ENCODE assay signal across 1 cellular context in the genomic region with DNA sequence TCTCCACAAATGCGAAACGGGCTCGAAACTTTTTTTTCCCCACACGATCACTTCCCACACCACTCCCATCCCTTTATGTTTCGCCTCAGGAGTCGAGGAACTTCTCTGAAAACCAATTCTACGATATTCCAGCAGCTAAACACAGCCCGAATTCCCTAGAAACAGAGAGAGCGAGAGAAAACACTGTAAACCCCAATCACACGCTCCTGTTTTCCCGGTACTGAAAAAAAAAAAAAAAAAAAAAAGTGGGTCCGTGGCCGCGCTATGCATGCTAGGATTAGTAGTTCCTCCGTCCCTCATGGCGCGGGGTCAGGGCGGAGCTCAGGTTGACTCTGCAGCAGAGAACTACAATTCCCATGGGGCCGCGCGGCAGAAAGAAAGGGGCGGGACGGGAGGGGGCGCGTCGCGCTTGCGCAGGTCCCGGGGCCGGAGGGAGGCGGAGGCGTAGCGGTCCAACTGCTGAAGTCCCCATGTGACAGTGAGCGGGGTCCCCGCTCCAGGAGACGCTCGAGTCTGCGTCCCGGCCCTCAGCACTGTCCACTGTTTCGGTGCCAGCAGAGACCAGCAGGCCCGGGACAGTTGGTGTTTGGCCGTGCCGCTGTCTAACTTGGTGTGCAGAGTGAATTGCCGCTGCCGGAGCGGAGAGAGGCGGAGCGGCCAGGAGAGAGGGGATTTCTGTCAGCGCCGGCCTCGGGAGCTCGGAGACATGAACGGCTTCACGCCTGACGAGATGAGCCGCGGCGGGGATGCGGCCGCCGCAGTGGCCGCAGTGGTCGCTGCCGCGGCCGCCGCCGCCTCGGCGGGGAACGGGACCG.
TF ChIP-seq lines count a peak whose summit lies in the region.

A gene with protein sequence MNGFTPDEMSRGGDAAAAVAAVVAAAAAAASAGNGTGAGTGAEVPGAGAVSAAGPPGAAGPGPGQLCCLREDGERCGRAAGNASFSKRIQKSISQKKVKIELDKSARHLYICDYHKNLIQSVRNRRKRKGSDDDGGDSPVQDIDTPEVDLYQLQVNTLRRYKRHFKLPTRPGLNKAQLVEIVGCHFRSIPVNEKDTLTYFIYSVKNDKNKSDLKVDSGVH (plus strand): TSS at position 478 of the 815 bp plus-strand sequence. CDS start 229 bp downstream, at position 707.

TF ChIP-seq in HepG2, 621 proteins besides CTCF, POLR2A, EP300 and RAD21 (continued from another document and continues in another):
- TF ChIP-seq ZNF407 (CRISPR knock-in tag; IDR thresholded peaks at IDR 0.05; ENCODE audit: not compliant biosample characterization) = no peak
- TF ChIP-seq TAF1 (CRISPR knock-in tag; IDR thresholded peaks at IDR 0.05) = peak; percentile 87
- no peak for TF ChIP-seq LRRFIP1 (CRISPR knock-in tag; conservative IDR thresholded peaks at IDR 0.05)
- TF ChIP-seq ZNF317 (CRISPR knock-in tag; IDR thresholded peaks at IDR 0.05) = 0 out of 2 replicates have a peak, but pooled peaks have one; percentile 56
- no peak for TF ChIP-seq ZNF562 (CRISPR knock-in tag; IDR thresholded peaks at IDR 0.05; ENCODE audit: borderline replicate concordance)
- TF ChIP-seq IKZF4 (CRISPR knock-in tag; IDR thresholded peaks at IDR 0.05; ENCODE audit: borderline replicate concordance, low read depth, not compliant biosample characterization) = no peak
- peak; percentile 27; the same call in 1 of the 2 replicates for TF ChIP-seq ISL2 (CRISPR knock-in tag; IDR thresholded peaks at IDR 0.05)
- peak; percentile 40; the same call in 1 of the 2 replicates for TF ChIP-seq EHMT2 (IDR thresholded peaks at IDR 0.05; ENCODE audit: borderline replicate concordance, low read depth, low read length)
- TF ChIP-seq NFRKB (IDR thresholded peaks at IDR 0.05) = no peak
- peak; percentile 58; the same call in 1 of the 2 replicates for TF ChIP-seq RFXAP (CRISPR knock-in tag; IDR thresholded peaks at IDR 0.05; ENCODE audit: borderline replicate concordance)
- peak; percentile 31; the same call in 1 of the 2 replicates for TF ChIP-seq ZNF776 (CRISPR knock-in tag; IDR thresholded peaks at IDR 0.05)
- TF ChIP-seq, protein P1, sequence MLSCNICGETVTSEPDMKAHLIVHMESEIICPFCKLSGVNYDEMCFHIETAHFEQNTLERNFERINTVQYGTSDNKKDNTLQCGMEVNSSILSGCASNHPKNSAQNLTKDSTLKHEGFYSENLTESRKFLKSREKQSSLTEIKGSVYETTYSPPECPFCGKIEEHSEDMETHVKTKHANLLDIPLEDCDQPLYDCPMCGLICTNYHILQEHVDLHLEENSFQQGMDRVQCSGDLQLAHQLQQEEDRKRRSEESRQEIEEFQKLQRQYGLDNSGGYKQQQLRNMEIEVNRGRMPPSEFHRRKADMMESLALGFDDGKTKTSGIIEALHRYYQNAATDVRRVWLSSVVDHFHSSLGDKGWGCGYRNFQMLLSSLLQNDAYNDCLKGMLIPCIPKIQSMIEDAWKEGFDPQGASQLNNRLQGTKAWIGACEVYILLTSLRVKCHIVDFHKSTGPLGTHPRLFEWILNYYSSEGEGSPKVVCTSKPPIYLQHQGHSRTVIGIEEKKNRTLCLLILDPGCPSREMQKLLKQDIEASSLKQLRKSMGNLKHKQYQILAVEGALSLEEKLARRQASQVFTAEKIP (CRISPR knock-in tag; IDR thresholded peaks at IDR 0.05; ENCODE audit: borderline replicate concordance) = no peak
- TF ChIP-seq, protein P2, sequence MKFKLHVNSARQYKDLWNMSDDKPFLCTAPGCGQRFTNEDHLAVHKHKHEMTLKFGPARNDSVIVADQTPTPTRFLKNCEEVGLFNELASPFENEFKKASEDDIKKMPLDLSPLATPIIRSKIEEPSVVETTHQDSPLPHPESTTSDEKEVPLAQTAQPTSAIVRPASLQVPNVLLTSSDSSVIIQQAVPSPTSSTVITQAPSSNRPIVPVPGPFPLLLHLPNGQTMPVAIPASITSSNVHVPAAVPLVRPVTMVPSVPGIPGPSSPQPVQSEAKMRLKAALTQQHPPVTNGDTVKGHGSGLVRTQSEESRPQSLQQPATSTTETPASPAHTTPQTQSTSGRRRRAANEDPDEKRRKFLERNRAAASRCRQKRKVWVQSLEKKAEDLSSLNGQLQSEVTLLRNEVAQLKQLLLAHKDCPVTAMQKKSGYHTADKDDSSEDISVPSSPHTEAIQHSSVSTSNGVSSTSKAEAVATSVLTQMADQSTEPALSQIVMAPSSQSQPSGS (CRISPR knock-in tag; IDR thresholded peaks at IDR 0.05) = no peak
- peak; percentile 68; the same call in 1 of the 2 replicates for TF ChIP-seq ZMYM4 (CRISPR knock-in tag; IDR thresholded peaks at IDR 0.05)
- peak; percentile 42; the same call in 1 of the 2 replicates for TF ChIP-seq SOX5 (CRISPR knock-in tag; IDR thresholded peaks at IDR 0.05; ENCODE audit: borderline replicate concordance)
- TF ChIP-seq RBM39 (IDR thresholded peaks at IDR 0.05; ENCODE audit: low read depth, low read length, poor library complexity, severe bottlenecking) = peak; percentile 64
- peak; percentile 79 for TF ChIP-seq ZSCAN31 (CRISPR knock-in tag; IDR thresholded peaks at IDR 0.05; ENCODE audit: low read depth)
- peak; percentile 51; the same call in 1 of the 2 replicates for TF ChIP-seq ATF7-NPFF (CRISPR knock-in tag; IDR thresholded peaks at IDR 0.05; ENCODE audit: low read depth)
- peak; percentile 53 for TF ChIP-seq FOXO1 (CRISPR knock-in tag; IDR thresholded peaks at IDR 0.05)
- TF ChIP-seq PHF20 (CRISPR knock-in tag; IDR thresholded peaks at IDR 0.05) = peak; percentile 35; the same call in 1 of the 2 replicates
- peak; percentile 63; the same call in 1 of the 2 replicates for TF ChIP-seq ZNF607 (CRISPR knock-in tag; IDR thresholded peaks at IDR 0.05; ENCODE audit: borderline replicate concordance)
- TF ChIP-seq BRCA1 (CRISPR knock-in tag; IDR thresholded peaks at IDR 0.05) = no peak
- peak; percentile 78 for TF ChIP-seq ZNF331 (CRISPR knock-in tag; IDR thresholded peaks at IDR 0.05)
- TF ChIP-seq ARNT2 (CRISPR knock-in tag; IDR thresholded peaks at IDR 0.05; ENCODE audit: low read depth) = no peak
- TF ChIP-seq ZNF501 (CRISPR knock-in tag; IDR thresholded peaks at IDR 0.05) = 0 out of 2 replicates have a peak, but pooled peaks have one; percentile 59
- peak; percentile 63 for TF ChIP-seq IKZF5 (CRISPR knock-in tag; IDR thresholded peaks at IDR 0.05)
- TF ChIP-seq ZNF121 (CRISPR knock-in tag; IDR thresholded peaks at IDR 0.05) = peak; percentile 41; the same call in 1 of the 2 replicates
- no peak for TF ChIP-seq ZNF646 (CRISPR knock-in tag; IDR thresholded peaks at IDR 0.05)
